Comparison of ENCODE assay signal across 24 cellular contexts in genomic region chr7:1596181-1597043, GRCh38. TPM values are rescaled to one million over a fixed set of nuclear protein-coding genes. Genes with fewer than 3 reads are reported as not detected.
"Had no signal": no experiment of that assay in that cellular context is flagged by ENCODE, and none has a peak within 500 bp of the region (broad histone marks: within the 10 kb centered on the region; RNA-seq: fewer than 3 reads in every experiment).

No MANE protein-coding gene starts in this region.

- H3K27ac Mint-ChIP-seq: stimulated activated naive B cell treated with anti-CD40 and anti-IgM and Interleukin-4, amounts not matched to agents 10 μg/mL and 1 μg/mL and 100 μg/mL, for 72 hours had no signal

- H3K36me3 ChIP-seq: heart left ventricle, pancreas, prostate gland, spleen, upper lobe of right lung had no signal

- H3K4me1 ChIP-seq: pancreas, prostate gland, testis, upper lobe of right lung had no signal

- H3K9me3 Mint-ChIP-seq: neural crest cell had no signal

- H3K4me3 Mint-ChIP-seq: naive thymus-derived CD4-positive, alpha-beta T cell; neural crest cell; stimulated activated naive B cell treated with anti-CD40 and anti-IgM and Interleukin-4, amounts not matched to agents 10 μg/mL and 1 μg/mL and 100 μg/mL, for 72 hours; stimulated activated naive CD8-positive, alpha-beta T cell treated with anti-CD3 and anti-CD28 coated beads, Interleukin-15, amount 100 ng/mL, for 72 hours had no signal

- ATAC-seq: heart left ventricle; left lobe of liver; naive thymus-derived CD4-positive, alpha-beta T cell; pancreas; sciatic nerve; stimulated activated naive B cell treated with anti-CD40 and anti-IgM and Interleukin-4, amounts not matched to agents 10 μg/mL and 1 μg/mL and 100 μg/mL, for 72 hours; stimulated activated naive CD8-positive, alpha-beta T cell treated with anti-CD3 and anti-CD28 coated beads, Interleukin-15, amount 100 ng/mL, for 72 hours; upper lobe of right lung had no signal

- H3K9me3 ChIP-seq: heart left ventricle, pancreas, prostate gland, spleen, testis, tibial nerve, upper lobe of right lung had no signal

- H3K4me1 Mint-ChIP-seq: neural crest cell had no signal

- H3K4me3 ChIP-seq: coronary artery, heart left ventricle, pancreas, prostate gland, spleen, testis, tibial nerve, upper lobe of right lung had no signal

- H3K27me3 ChIP-seq: pancreas, testis had no signal

- DNase-seq: effector CD4-positive, alpha-beta T cell; foreskin melanocyte; heart left ventricle; hypothalamus; mammary epithelial cell; naive thymus-derived CD4-positive, alpha-beta T cell; nucleus accumbens; pancreas; spleen; stimulated activated CD4-positive, alpha-beta T cell treated with anti-CD3 and anti-CD28 coated beads, Interleukin-15, amount 100 ng/mL, for 24 hours; stimulated activated CD4-positive, alpha-beta T cell treated with anti-CD3 and anti-CD28 coated beads, Interleukin-1b, Interleukin-23, amount 100 ng/mL, for 48 hours; stimulated activated CD4-positive, alpha-beta T cell treated with anti-CD3 and anti-CD28 coated beads, Interleukin-4, amount 100 ng/mL, for 24 hours; stimulated activated naive B cell treated with anti-CD40 and anti-IgM and Interleukin-4, amounts not matched to agents 10 μg/mL and 1 μg/mL and 100 μg/mL, for 72 hours; stimulated activated naive CD8-positive, alpha-beta T cell treated with anti-CD3 and anti-CD28 coated beads, Interleukin-15, amount 100 ng/mL, for 72 hours; testis; upper lobe of right lung had no signal

- H3K27ac ChIP-seq: coronary artery, heart left ventricle, pancreas, prostate gland, spleen, testis, tibial nerve, upper lobe of right lung had no signal

RNA-seq across cellular contexts. Expression of gene TMEM184A, which starts 40.4 kb away (rescaled TPM):
- total RNA-seq: mononuclear cell, neural crest cell, skeletal muscle tissue had no signal
